ENCODE assay signal across 11 cellular contexts in the genomic region with DNA sequence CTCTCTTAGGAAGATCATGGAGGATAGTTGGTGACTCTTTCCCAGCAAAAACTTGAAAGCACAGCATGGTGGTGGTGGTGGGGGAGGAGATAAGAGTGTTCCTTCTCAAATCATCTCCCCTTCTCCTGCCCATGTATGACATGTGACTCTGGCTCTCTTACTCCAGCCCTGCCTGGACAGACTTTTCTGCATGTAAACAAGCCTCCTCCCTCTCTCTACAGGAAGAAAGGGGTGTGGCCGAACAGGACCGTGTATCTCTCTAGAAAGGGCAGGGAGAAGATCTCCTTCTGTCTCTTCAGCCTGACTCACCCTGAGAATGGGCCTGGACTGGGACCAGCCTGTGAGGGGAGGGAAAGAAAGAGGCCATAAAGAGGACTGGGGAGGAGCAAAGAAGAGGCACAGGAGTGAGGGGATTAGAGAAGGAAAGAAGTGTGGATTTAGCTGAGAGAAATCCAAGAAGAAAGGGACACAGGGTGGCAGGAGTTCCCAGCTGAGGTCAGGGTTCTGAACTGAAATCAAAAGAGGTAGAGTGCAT. TPM values are rescaled to one million over a fixed set of nuclear protein-coding genes. Genes with fewer than 3 reads are reported as not detected.
DNase-seq lines count a peak whose midpoint lies in the region; ATAC-seq and TF ChIP-seq lines count a peak whose summit lies in the region.
"Had no signal": no experiment of that assay in that cellular context is flagged by ENCODE, and none has a peak within 500 bp of the region (broad histone marks: within the 10 kb centered on the region; RNA-seq: fewer than 3 reads in every experiment).

No MANE protein-coding gene starts in this region.

- peaks cover 11% of the 10 kb centered on the region for H3K27me3 Mint-ChIP-seq in activated T-cell treated with anti-CD3 and anti-CD28 coated beads, Interleukin-2, amount 50 U/mL, for 72 hours (ENCODE audit: low read depth)
- H3K27me3 Mint-ChIP-seq in endodermal cell (ENCODE audit: insufficient read depth) = peaks cover 58% of the 10 kb centered on the region
- peaks cover 0 to 6% of the 10 kb centered on the region in 2 donors for H3K27me3 Mint-ChIP-seq in stimulated activated naive B cell treated with anti-CD40 and anti-IgM and Interleukin-4, amounts not matched to agents 10 μg/mL and 1 μg/mL and 100 μg/mL, for 72 hours

- WGBS in endodermal cell (ENCODE audit: insufficient coverage in 1 of 2, insufficient read length in 1 of 2), 2 experiments = 52% methylated on average over 2 of the region's 2 CpGs; no CpG with 5 or more reads in 1 of the 2 experiments

- H3K4me1 ChIP-seq in RWPE2 (ENCODE audit: insufficient read depth, poor library complexity, severe bottlenecking) = peaks cover 6% of the 10 kb centered on the region
- H3K4me1 ChIP-seq in endodermal cell (ENCODE audit: control insufficient read depth, insufficient read depth, low read length) = no peaks in the 10 kb centered on the region
- peaks cover 7% of the 10 kb centered on the region for H3K4me1 ChIP-seq in upper lobe of right lung

- H3K4me3 ChIP-seq in RWPE2 (ENCODE audit: severe bottlenecking) (no peak overlapping the region), endodermal cell (ENCODE audit: low read length) (no peak overlapping the region), upper lobe of right lung (no peak overlapping the region)

- H3K9me3 ChIP-seq in RWPE2 (ENCODE audit: severe bottlenecking) (peaks cover 1% of the 10 kb centered on the region), endodermal cell (ENCODE audit: control insufficient read depth, low read length) (peaks cover 4% of the 10 kb centered on the region), upper lobe of right lung (no peaks in the 10 kb centered on the region)

- peak overlapping the region; percentile 60 to 83 for H3K4me3 Mint-ChIP-seq in activated T-cell treated with anti-CD3 and anti-CD28 coated beads, Interleukin-2, amount 50 U/mL, for 72 hours
- H3K4me3 Mint-ChIP-seq in endodermal cell = peak overlapping the region; percentile 68
- H3K4me3 Mint-ChIP-seq in stimulated activated naive B cell treated with anti-CD40 and anti-IgM and Interleukin-4, amounts not matched to agents 10 μg/mL and 1 μg/mL and 100 μg/mL, for 72 hours = peak overlapping the region; percentile 74 to 76

- H3K27ac Mint-ChIP-seq in activated T-cell treated with anti-CD3 and anti-CD28 coated beads, Interleukin-2, amount 50 U/mL, for 72 hours = no peak overlapping the region
- H3K27ac Mint-ChIP-seq in endodermal cell = no peak overlapping the region
- H3K27ac Mint-ChIP-seq in stimulated activated naive B cell treated with anti-CD40 and anti-IgM and Interleukin-4, amounts not matched to agents 10 μg/mL and 1 μg/mL and 100 μg/mL, for 72 hours = peak overlapping the region; percentile 44

- H3K9ac ChIP-seq in endodermal cell (ENCODE audit: extremely low read depth, low read length, poor library complexity, severe bottlenecking) = no peak overlapping the region

- no peaks in the 10 kb centered on the region for H3K9me3 Mint-ChIP-seq in activated T-cell treated with anti-CD3 and anti-CD28 coated beads, Interleukin-2, amount 50 U/mL, for 72 hours
- peaks cover 3% of the 10 kb centered on the region for H3K9me3 Mint-ChIP-seq in endodermal cell
- H3K9me3 Mint-ChIP-seq in stimulated activated naive B cell treated with anti-CD40 and anti-IgM and Interleukin-4, amounts not matched to agents 10 μg/mL and 1 μg/mL and 100 μg/mL, for 72 hours = peaks cover 0 to 2% of the 10 kb centered on the region in 2 donors

- DNase-seq in activated T-cell treated with anti-CD3 and anti-CD28 coated beads, Interleukin-2, amount 50 U/mL, for 72 hours = no peak
- no peak for DNase-seq in activated T-cell treated with anti-CD3 and anti-CD28 coated beads, Interleukin-2, amount 50 U/mL, for 48 hours
- DNase-seq in RWPE2 (ENCODE audit: low spot score) (peak; percentile 30), endodermal cell (no peak), upper lobe of right lung (no peak), COR-L47 (lab: John Stamatoyannopoulos, UW) (no peak)
- no peak for DNase-seq in stimulated activated naive B cell treated with anti-CD40 and anti-IgM and Interleukin-4, amounts not matched to agents 10 μg/mL and 1 μg/mL and 100 μg/mL, for 72 hours
- DNase-seq: hypothalamus, mammary epithelial cell, NCI-H2081 had no signal

- no peaks in the 10 kb centered on the region for H3K36me3 Mint-ChIP-seq in activated T-cell treated with anti-CD3 and anti-CD28 coated beads, Interleukin-2, amount 50 U/mL, for 72 hours (ENCODE audit: insufficient read depth in 2 of 2)
- H3K36me3 Mint-ChIP-seq in endodermal cell (ENCODE audit: low read depth) = peaks cover 2% of the 10 kb centered on the region
- H3K36me3 Mint-ChIP-seq in stimulated activated naive B cell treated with anti-CD40 and anti-IgM and Interleukin-4, amounts not matched to agents 10 μg/mL and 1 μg/mL and 100 μg/mL, for 72 hours = peaks cover 2 to 3% of the 10 kb centered on the region in 2 donors

- intact Hi-C loops in upper lobe of right lung (cut with DNase I) = no loop called here

- no peak overlapping the region for H3K27ac ChIP-seq in RWPE2 (ENCODE audit: poor library complexity, severe bottlenecking)
- no peak overlapping the region for H3K27ac ChIP-seq in endodermal cell (ENCODE audit: low read depth, low read length)
- H3K27ac ChIP-seq in upper lobe of right lung = no peak overlapping the region

- H3K36me3 ChIP-seq in RWPE2 (ENCODE audit: low read depth) (no peaks in the 10 kb centered on the region), endodermal cell (ENCODE audit: control insufficient read depth, insufficient read depth, low read length) (no peaks in the 10 kb centered on the region), upper lobe of right lung (no peaks in the 10 kb centered on the region)

- no peaks in the 10 kb centered on the region for H3K27me3 ChIP-seq in RWPE2 (ENCODE audit: insufficient read depth, poor library complexity, severe bottlenecking)
- H3K27me3 ChIP-seq in endodermal cell (ENCODE audit: control insufficient read depth, insufficient read depth, low read length, poor library complexity, severe bottlenecking) = peaks cover 48% of the 10 kb centered on the region
- no peaks in the 10 kb centered on the region for H3K27me3 ChIP-seq in upper lobe of right lung

- peaks cover 19% of the 10 kb centered on the region for H3K4me1 Mint-ChIP-seq in activated T-cell treated with anti-CD3 and anti-CD28 coated beads, Interleukin-2, amount 50 U/mL, for 72 hours (ENCODE audit: low read depth)
- H3K4me1 Mint-ChIP-seq in endodermal cell = peaks cover 4% of the 10 kb centered on the region
- peaks cover 17% of the 10 kb centered on the region in 2 donors for H3K4me1 Mint-ChIP-seq in stimulated activated naive B cell treated with anti-CD40 and anti-IgM and Interleukin-4, amounts not matched to agents 10 μg/mL and 1 μg/mL and 100 μg/mL, for 72 hours

- ATAC-seq in activated T-cell treated with anti-CD3 and anti-CD28 coated beads, Interleukin-2, amount 50 U/mL, for 72 hours (replicated peaks in 1 of 2) = no peak
- ATAC-seq in RWPE2 (ENCODE audit: low read depth) (no peak), upper lobe of right lung (no peak), HG02938 (IDR thresholded peaks at IDR 0.05; ENCODE audit: unreplicated experiment) (no peak)
- ATAC-seq in stimulated activated naive B cell treated with anti-CD40 and anti-IgM and Interleukin-4, amounts not matched to agents 10 μg/mL and 1 μg/mL and 100 μg/mL, for 72 hours (replicated peaks) = no peak

- TF ChIP-seq CTCF in RWPE2 (IDR thresholded peaks at IDR 0.05; ENCODE audit: poor library complexity, severe bottlenecking) (no peak), endodermal cell (conservative IDR thresholded peaks at IDR 0.05) (no peak), upper lobe of right lung (IDR thresholded peaks at IDR 0.05) (no peak)

RNA-seq across cellular contexts. Expression of a gene that starts 1.5 kb away (rescaled TPM):
- total RNA-seq in activated T-cell treated with anti-CD3 and anti-CD28 coated beads, Interleukin-2, amount 50 U/mL, for 72 hours = under 1 TPM; 0.58 to 0.65 TPM
- total RNA-seq in endodermal cell (under 1 TPM; 0.46 to 0.62 TPM), upper lobe of right lung (5.4 TPM)
- polyA plus RNA-seq in endodermal cell (2013, experiment 1 of 2) = 1.5 TPM
- 1.4 TPM for polyA plus RNA-seq in endodermal cell (2013, experiment 2 of 2)

RNA-seq across cellular contexts. Expression of a gene that starts 46.1 kb away (rescaled TPM):
- 100 to 1,000 TPM; 108 to 132 TPM for total RNA-seq in activated T-cell treated with anti-CD3 and anti-CD28 coated beads, Interleukin-2, amount 50 U/mL, for 72 hours
- total RNA-seq in endodermal cell (10 to 100 TPM; 87.3 to 92.1 TPM), upper lobe of right lung (87.9 TPM)
- polyA plus RNA-seq in endodermal cell (2013, experiment 1 of 2) = 74.3 TPM
- 56.8 TPM for polyA plus RNA-seq in endodermal cell (2013, experiment 2 of 2)

RNA-seq across cellular contexts. Expression of a gene that starts 57.3 kb away (rescaled TPM):
- total RNA-seq in activated T-cell treated with anti-CD3 and anti-CD28 coated beads, Interleukin-2, amount 50 U/mL, for 72 hours = 10 to 100 TPM; 77.5 to 87.6 TPM
- 100 to 1,000 TPM; 102 to 104 TPM for total RNA-seq in endodermal cell
- polyA plus RNA-seq in endodermal cell (2013, experiment 1 of 2) = 55.3 TPM
- polyA plus RNA-seq in endodermal cell (2013, experiment 2 of 2) = 47.1 TPM
- total RNA-seq in upper lobe of right lung = 185 TPM
